Comparison of ENCODE assay signal across 8 cellular contexts in the genomic region with DNA sequence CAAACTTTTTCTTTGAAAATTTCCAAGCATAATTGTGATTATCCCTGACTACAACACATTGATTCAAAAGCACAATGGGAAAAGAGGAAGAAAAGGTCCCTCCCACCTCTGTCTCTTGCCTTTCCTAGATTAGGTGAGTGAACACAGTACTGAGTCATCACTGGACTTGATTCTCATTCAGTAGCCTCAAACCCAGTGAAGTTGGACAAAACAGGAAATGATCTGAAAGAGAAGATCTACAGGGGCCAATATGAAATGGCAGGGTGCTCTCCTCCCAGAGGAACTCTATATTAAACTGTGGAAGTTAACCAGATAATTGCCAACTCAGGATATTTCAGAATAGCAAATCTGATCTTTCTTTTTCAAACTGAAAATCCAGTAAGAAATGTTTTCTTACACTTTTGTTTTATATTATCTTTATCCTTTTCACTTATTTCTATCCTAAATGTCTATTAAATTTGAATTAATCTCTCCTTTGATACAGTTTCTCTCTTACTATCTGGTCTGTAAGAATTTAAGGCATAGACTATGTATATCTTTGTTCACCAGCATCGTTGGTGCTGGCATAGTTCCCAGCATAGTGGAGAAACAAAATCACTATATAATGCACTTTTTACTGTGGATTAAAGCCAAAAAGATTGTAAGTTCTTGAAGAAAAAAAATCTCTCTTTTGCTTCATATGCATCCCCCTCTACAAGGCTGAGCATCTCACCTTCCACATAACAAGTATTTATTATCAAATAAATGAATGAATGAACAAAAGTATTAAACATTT. TPM values are rescaled to one million over a fixed set of nuclear protein-coding genes. Genes with fewer than 3 reads are reported as not detected.
DNase-seq lines count a peak whose midpoint lies in the region; ATAC-seq, FAIRE-seq and TF ChIP-seq lines count a peak whose summit lies in the region.

No MANE protein-coding gene starts in this region.

- CTCF ChIA-PET in CD4-positive, alpha-beta T cell (lab: Charles Lee), result interaction anchor here (1.0 to 1.3 kb wide), 3 partner anchors 26 to 54 kb away, joined by 3 to 4 read pairs (median 3); no protein-coding TSS in a partner anchor
- CTCF ChIA-PET in activated CD4-positive, alpha-beta memory T cell treated with anti-CD3 and anti-CD28 coated beads, Interleukin-2, amount 10 ng/mL, durations not matched to agents 7 days and 5 days (lab: Charles Lee), result no interaction called here

- H3K27ac ChIP-seq in CD4-positive, alpha-beta T cell (ENCODE audit: low read depth, low read length), result peak overlapping the region; percentile 66

- no peaks in the 10 kb centered on the region for H3K9me3 ChIP-seq in CD4-positive, alpha-beta T cell (ENCODE audit: control insufficient read depth, low read length)

- peak overlapping the region; percentile 70 for H3K4me3 Mint-ChIP-seq in CD4-positive, alpha-beta T cell
- peak overlapping the region; percentile 51 for H3K4me3 Mint-ChIP-seq in activated CD4-positive, alpha-beta memory T cell treated with anti-CD3 and anti-CD28 coated beads, Interleukin-2, amount 10 ng/mL, durations not matched to agents 7 days and 5 days

- no peaks in the 10 kb centered on the region for H3K9me3 Mint-ChIP-seq in CD4-positive, alpha-beta T cell
- peaks cover 3% of the 10 kb centered on the region for H3K9me3 Mint-ChIP-seq in activated CD4-positive, alpha-beta memory T cell treated with anti-CD3 and anti-CD28 coated beads, Interleukin-2, amount 10 ng/mL, durations not matched to agents 7 days and 5 days

- no peak for TF ChIP-seq CTCF in CD4-positive, alpha-beta T cell (IDR thresholded peaks at IDR 0.05)

- POLR2A ChIA-PET in CD4-positive, alpha-beta T cell (lab: Charles Lee), result interaction anchor here (0.7 to 16.3 kb wide), 4 partner anchors 11 to 99 kb away, joined by 4 to 350 read pairs (median 6); a partner anchor contains a TSS
- POLR2A ChIA-PET in activated CD4-positive, alpha-beta memory T cell treated with anti-CD3 and anti-CD28 coated beads, Interleukin-2, amount 10 ng/mL, durations not matched to agents 7 days and 5 days (lab: Charles Lee), result interaction anchor here (0.9 to 11.8 kb wide), 11 partner anchors 9 to 105 kb away, joined by 3 to 454 read pairs (median 8); a partner anchor contains a TSS

- no peaks in the 10 kb centered on the region for H3K27me3 ChIP-seq in CD4-positive, alpha-beta T cell (ENCODE audit: control insufficient read depth, insufficient read depth, low read length)

- no peak for FAIRE-seq in frontal cortex (lab: Jason Lieb, UNC)

- no peak for DNase-seq in CD4-positive, alpha-beta T cell
- no peak for DNase-seq in activated CD4-positive, alpha-beta memory T cell treated with anti-CD3 and anti-CD28 coated beads, Interleukin-2, amount 10 ng/mL, durations not matched to agents 7 days and 5 days
- DNase-seq in NCI-H774 (lab: John Stamatoyannopoulos, UW) (no peak), frontal cortex (ENCODE audit: low spot score in 2 of 2) (no peak), dedifferentiated amniotic fluid mesenchymal stem cell (ENCODE audit: extremely low spot score) (no peak), hippocampal formation (lab: John Stamatoyannopoulos, UW) (no peak)

- H3K36me3 Mint-ChIP-seq in CD4-positive, alpha-beta T cell (ENCODE audit: low read depth), result no peaks in the 10 kb centered on the region
- H3K36me3 Mint-ChIP-seq in activated CD4-positive, alpha-beta memory T cell treated with anti-CD3 and anti-CD28 coated beads, Interleukin-2, amount 10 ng/mL, durations not matched to agents 7 days and 5 days (ENCODE audit: low read depth), result peaks cover 10% of the 10 kb centered on the region

- intact Hi-C loops in CD4-positive, alpha-beta T cell (cut with DNase I, micrococcal nuclease), result no loop called here

- H3K4me1 Mint-ChIP-seq in CD4-positive, alpha-beta T cell (ENCODE audit: low read depth), result peaks cover 91% of the 10 kb centered on the region
- H3K4me1 Mint-ChIP-seq in activated CD4-positive, alpha-beta memory T cell treated with anti-CD3 and anti-CD28 coated beads, Interleukin-2, amount 10 ng/mL, durations not matched to agents 7 days and 5 days, result peaks cover 92% of the 10 kb centered on the region

- no peak for ATAC-seq in CD4-positive, alpha-beta T cell (ENCODE audit: poor library complexity)
- ATAC-seq in GM19397 (IDR thresholded peaks at IDR 0.05; ENCODE audit: unreplicated experiment), result peak; percentile 36
- peak; percentile 70 for ATAC-seq in HG03342 (IDR thresholded peaks at IDR 0.05; ENCODE audit: unreplicated experiment)

- H3K27me3 Mint-ChIP-seq in CD4-positive, alpha-beta T cell, result no peaks in the 10 kb centered on the region
- H3K27me3 Mint-ChIP-seq in activated CD4-positive, alpha-beta memory T cell treated with anti-CD3 and anti-CD28 coated beads, Interleukin-2, amount 10 ng/mL, durations not matched to agents 7 days and 5 days, result no peaks in the 10 kb centered on the region

- peak overlapping the region; percentile 90 for H3K27ac Mint-ChIP-seq in CD4-positive, alpha-beta T cell
- H3K27ac Mint-ChIP-seq in activated CD4-positive, alpha-beta memory T cell treated with anti-CD3 and anti-CD28 coated beads, Interleukin-2, amount 10 ng/mL, durations not matched to agents 7 days and 5 days, result peak overlapping the region; percentile 98

RNA-seq across cellular contexts. Expression of a gene that starts 41.4 kb away (rescaled TPM):
- total RNA-seq in CD4-positive, alpha-beta T cell, result 100 to 1,000 TPM; 297 to 300 TPM
- 100 to 1,000 TPM; 383 to 404 TPM for total RNA-seq in activated CD4-positive, alpha-beta memory T cell treated with anti-CD3 and anti-CD28 coated beads, Interleukin-2, amount 10 ng/mL, durations not matched to agents 7 days and 5 days
- 1.2 TPM for total RNA-seq in frontal cortex

Comparison
In these comparisons a context has a peak if more than half of its experiments do, and no peak if none do; other contexts are left out.
1. RNA of a gene that starts 41.4 kb away (total RNA-seq): 383 to 404 TPM in activated CD4-positive, alpha-beta memory T cell treated with anti-CD3 and anti-CD28 coated beads, Interleukin-2, amount 10 ng/mL, durations not matched to agents 7 days and 5 days and 297 to 300 TPM in CD4-positive, alpha-beta T cell; 1.2 TPM in frontal cortex (single experiment); every median in the first group is over 100 times any median in the second.